In the genomic region with DNA sequence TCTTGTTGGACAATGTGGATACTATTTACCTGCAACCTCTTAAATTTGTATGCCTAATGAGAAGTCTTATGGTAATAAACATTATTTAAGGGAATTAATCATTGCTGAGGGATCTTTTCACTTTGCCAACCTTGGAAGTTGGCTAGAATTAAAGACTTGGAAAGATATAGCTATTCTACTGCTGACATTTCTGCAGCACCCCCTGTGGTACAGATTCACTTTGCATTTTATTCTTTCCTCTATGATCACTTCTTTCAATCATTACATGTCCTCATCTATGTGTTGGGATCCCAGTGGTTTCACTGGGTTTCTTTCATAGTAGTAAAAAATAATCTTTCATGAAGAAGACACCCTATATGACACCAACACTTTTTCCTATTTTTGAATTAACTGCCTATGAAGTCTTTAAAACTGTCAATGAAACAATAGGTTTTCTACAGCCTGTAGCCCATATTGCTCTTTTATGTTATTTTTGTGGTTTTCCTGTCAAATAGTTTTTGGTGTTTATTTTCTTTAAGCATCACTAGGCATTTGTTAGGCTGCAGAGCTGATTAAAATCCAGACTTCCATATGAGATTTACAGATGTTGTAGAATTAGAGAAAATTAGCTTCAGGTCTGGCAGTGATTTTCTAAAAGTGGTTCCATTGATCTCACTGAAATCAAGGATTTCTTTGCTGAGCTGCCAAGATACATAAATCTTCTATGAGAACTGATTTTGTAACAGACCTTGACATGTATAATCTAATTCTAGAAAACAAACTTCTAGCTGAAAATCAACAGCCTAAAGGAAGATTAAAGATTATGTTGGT, we compare ENCODE assay signal across 17 cellular contexts.
A peak's percentile ranks its signal among the peaks of the same experiment; 100 is the strongest.
DNase-seq lines count a peak whose midpoint lies in the region; TF ChIP-seq lines count a peak whose summit lies in the region.
"Had no signal": no experiment of that assay in that cellular context is flagged by ENCODE, and none has a peak within 500 bp of the region (broad histone marks: within the 10 kb centered on the region; RNA-seq: fewer than 3 reads in every experiment).

No MANE protein-coding gene starts in this region.

- H3K27me3 ChIP-seq in ACC112 (ENCODE audit: insufficient read depth, low read length): no peaks in the 10 kb centered on the region

- in situ Hi-C loops in astrocyte of the spinal cord (cut with HindIII; ENCODE audit: low sequenced_read_pairs): no loop called here

- TF ChIP-seq CTCF in LNCAP (IDR thresholded peaks at IDR 0.05): peak; percentile 59
- peak; percentile 42 for TF ChIP-seq CTCF in astrocyte of the spinal cord (IDR thresholded peaks at IDR 0.05; ENCODE audit: low read depth, low read length)

- H2AFZ ChIP-seq in ACC112 (ENCODE audit: low read length, unreplicated experiment): peak overlapping the region; percentile 25

- peaks cover 4% of the 10 kb centered on the region; the same call in 1 of the 2 replicates for H3K36me3 ChIP-seq in ACC112 (ENCODE audit: insufficient read depth, low read length)

- DNase-seq in astrocyte of the spinal cord (ENCODE audit: low read depth, low spot score): peak; percentile 19
- DNase-seq in hepatic stellate cell (ENCODE audit: low spot score): peak; percentile 1
- DNase-seq in activated CD4-positive, alpha-beta T cell treated with anti-CD3 and anti-CD28 coated beads, Interleukin-2, amount 50 U/mL, for 4 hours: no peak
- DNase-seq in NCI-H82 treated with DMSO at 0.1 percent for 48 hours (lab: John Stamatoyannopoulos, UW; ENCODE audit: unreplicated experiment): no peak
- DNase-seq in activated naive CD4-positive, alpha-beta T cell (lab: John Stamatoyannopoulos, UW): no peak
- no peak for DNase-seq in GOT3 (lab: John Stamatoyannopoulos, UW)
- DNase-seq: activated CD4-positive, alpha-beta T cell treated with anti-CD3 and anti-CD28 coated beads, Interleukin-2, amount 50 U/mL, for 1 hour; activated T-cell treated with anti-CD3 and anti-CD28 coated beads, Interleukin-2, amount 50 U/mL, for 48 hours; left ventricle myocardium superior; naive thymus-derived CD8-positive, alpha-beta T cell; NCI-H1105; NCI-H2171; retina; stimulated activated CD4-positive, alpha-beta T cell treated with anti-CD3 and anti-CD28 coated beads, Interleukin-1b, Interleukin-23, amount 100 ng/mL, for 48 hours; T-helper 9 cell had no signal

- H3K79me2 ChIP-seq in ACC112 (ENCODE audit: control insufficient read depth, insufficient read depth, low read length, unreplicated experiment): peaks cover 9% of the 10 kb centered on the region

- H3K4me1 ChIP-seq in ACC112 (ENCODE audit: control insufficient read depth, insufficient read depth, low read length, unreplicated experiment): peaks cover 27% of the 10 kb centered on the region

- H3K4me3 ChIP-seq in ACC112 (ENCODE audit: low read depth, low read length) (no peak overlapping the region), astrocyte of the spinal cord (ENCODE audit: low read depth, low read length) (no peak overlapping the region)

- H3K27ac ChIP-seq in ACC112 (ENCODE audit: low read depth, low read length): peak overlapping the region; percentile 20

Comparison
In these comparisons a context has a peak if more than half of its experiments do, and no peak if none do; other contexts are left out.
1. DNase-seq: peak in astrocyte of the spinal cord (single experiment) and hepatic stellate cell (single experiment); none in activated CD4-positive, alpha-beta T cell treated with anti-CD3 and anti-CD28 coated beads, Interleukin-2, amount 50 U/mL, for 4 hours (0 of 2), NCI-H82 treated with DMSO at 0.1 percent for 48 hours (single experiment), activated naive CD4-positive, alpha-beta T cell (0 of 4) and GOT3 (single experiment).